In the genomic region with DNA sequence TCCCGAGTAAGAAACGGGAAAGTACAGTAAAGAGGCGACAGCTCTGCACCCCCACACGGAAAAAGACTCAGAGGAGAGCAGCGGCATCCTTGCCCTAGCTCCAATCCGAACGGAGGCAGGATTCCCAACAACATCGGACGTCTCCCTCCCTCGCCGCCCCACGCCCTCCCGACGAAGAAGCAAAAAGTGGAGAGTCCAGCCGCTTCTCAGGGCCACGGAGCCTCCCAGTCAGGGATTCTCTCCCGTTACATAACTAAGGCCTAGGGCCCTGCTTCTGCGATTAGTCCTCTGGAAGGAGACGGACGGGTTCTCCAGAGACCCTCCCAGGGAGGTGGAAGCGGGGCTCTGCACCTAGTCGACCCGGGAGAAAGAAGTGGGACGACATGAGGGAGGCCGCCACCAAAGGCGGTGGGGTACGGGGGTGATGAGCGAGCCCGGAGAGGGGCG, we compare ENCODE assay signal across 8 cellular contexts. TPM values are rescaled to one million over a fixed set of nuclear protein-coding genes. Genes with fewer than 3 reads are reported as not detected.
DNase-seq lines count a peak whose midpoint lies in the region; ATAC-seq and TF ChIP-seq lines count a peak whose summit lies in the region.

No MANE protein-coding gene starts in this region.

- peaks cover 24% of the 10 kb centered on the region for H3K4me1 ChIP-seq in KMS-11 (ENCODE audit: low read depth, poor library complexity, severe bottlenecking)

- peak overlapping the region; percentile 84 for H3K4me3 Mint-ChIP-seq in natural killer cell treated with Interleukin-12 subunit alpha and Interleukin-12 subunit beta and Interleukin-15 and Interleukin-18, amount 100 ng/mL, for 72 hours

- H3K36me3 ChIP-seq in KMS-11 (ENCODE audit: insufficient read depth) = no peaks in the 10 kb centered on the region

- no peaks in the 10 kb centered on the region for H3K27me3 Mint-ChIP-seq in natural killer cell treated with Interleukin-12 subunit alpha and Interleukin-12 subunit beta and Interleukin-15 and Interleukin-18, amount 100 ng/mL, for 72 hours

- H3K9ac ChIP-seq in KMS-11 = peak overlapping the region; percentile 64

- H3K9me3 Mint-ChIP-seq in natural killer cell treated with Interleukin-12 subunit alpha and Interleukin-12 subunit beta and Interleukin-15 and Interleukin-18, amount 100 ng/mL, for 72 hours = no peaks in the 10 kb centered on the region

- no peaks in the 10 kb centered on the region for H3K27me3 ChIP-seq in KMS-11 (ENCODE audit: insufficient read depth, low read depth)

- peak; percentile 64 to 66 for ATAC-seq in natural killer cell treated with Interleukin-12 subunit alpha and Interleukin-12 subunit beta and Interleukin-15 and Interleukin-18, amount 100 ng/mL, for 72 hours

- no peak for TF ChIP-seq CTCF in KMS-11 (conservative IDR thresholded peaks at IDR 0.05; ENCODE audit: low read depth, low read length)
- TF ChIP-seq CTCF in fibroblast of pulmonary artery (IDR thresholded peaks at IDR 0.05; ENCODE audit: low read length, missing control alignments) = no peak

- DNase-seq in activated CD4-positive, alpha-beta T cell treated with anti-CD3 and anti-CD28 coated beads, Interleukin-2, amount 50 U/mL, for 1 hour = peak; percentile 20
- no peak for DNase-seq in activated CD4-positive, alpha-beta T cell treated with anti-CD3 and anti-CD28 coated beads, Interleukin-2, amount 50 U/mL, for 4 hours
- DNase-seq in H4 (ENCODE audit: low spot score) (peak; percentile 10), fibroblast of pulmonary artery (ENCODE audit: low read depth) (peak; percentile 58), GF-D8 (lab: John Stamatoyannopoulos, UW) (no peak)
- DNase-seq in activated CD8-positive, alpha-beta memory T cell treated with anti-CD3 and anti-CD28 coated beads, Interleukin-2, amount 50 U/mL, for 48 hours = peak; percentile 69
- DNase-seq in natural killer cell treated with Interleukin-12 subunit alpha and Interleukin-12 subunit beta and Interleukin-15 and Interleukin-18, amount 100 ng/mL, for 72 hours (ENCODE audit: low spot score) = no peak

- H2AFZ ChIP-seq in KMS-11 (ENCODE audit: low read depth) = peak overlapping the region; percentile 87

- 0 out of 2 replicates have a peak, but pooled peaks cover 5% of the 10 kb centered on the region for H4K20me1 ChIP-seq in KMS-11 (ENCODE audit: insufficient read depth)

- peak overlapping the region; percentile 65 for H3K4me2 ChIP-seq in KMS-11

- H3K27ac ChIP-seq in KMS-11 = peak overlapping the region; percentile 47

- H3K36me3 Mint-ChIP-seq in natural killer cell treated with Interleukin-12 subunit alpha and Interleukin-12 subunit beta and Interleukin-15 and Interleukin-18, amount 100 ng/mL, for 72 hours = no peaks in the 10 kb centered on the region

- H3K79me2 ChIP-seq in KMS-11 (ENCODE audit: insufficient read depth, low read depth) = peaks cover 53% of the 10 kb centered on the region

- H3K4me1 Mint-ChIP-seq in natural killer cell treated with Interleukin-12 subunit alpha and Interleukin-12 subunit beta and Interleukin-15 and Interleukin-18, amount 100 ng/mL, for 72 hours (ENCODE audit: low read depth in 2 of 2) = peaks cover 18% of the 10 kb centered on the region in 2 donors

- peak overlapping the region; percentile 70 for H3K4me3 ChIP-seq in KMS-11 (IDR thresholded peaks at IDR 0.05; ENCODE audit: insufficient read depth, low read depth, low read length)
- peak overlapping the region; percentile 97 for H3K4me3 ChIP-seq in fibroblast of pulmonary artery (replicated peaks; ENCODE audit: low read depth, low read length)

- H3K27ac Mint-ChIP-seq in natural killer cell treated with Interleukin-12 subunit alpha and Interleukin-12 subunit beta and Interleukin-15 and Interleukin-18, amount 100 ng/mL, for 72 hours = peak overlapping the region; percentile 75 to 98

RNA-seq across cellular contexts. Expression of a gene that starts 0.6 kb away (rescaled TPM):
- 200 and 214 TPM in 2 replicates for total RNA-seq in H4 (2014; rRNA removed; shearing (Covaris generic))
- total RNA-seq in natural killer cell treated with Interleukin-12 subunit alpha and Interleukin-12 subunit beta and Interleukin-15 and Interleukin-18, amount 100 ng/mL, for 72 hours = 10 to 100 TPM; 92.0 to 94.1 TPM

RNA-seq across cellular contexts. Expression of a gene that starts 27.8 kb away (rescaled TPM):
- total RNA-seq in H4 (2014; rRNA removed; shearing (Covaris generic)) = 75.6 and 84.7 TPM in 2 replicates
- 100 to 1,000 TPM; 136 to 278 TPM for total RNA-seq in natural killer cell treated with Interleukin-12 subunit alpha and Interleukin-12 subunit beta and Interleukin-15 and Interleukin-18, amount 100 ng/mL, for 72 hours

Comparison
In these comparisons a context has a peak if more than half of its experiments do, and no peak if none do; other contexts are left out.
1. DNase-seq: peak in activated CD4-positive, alpha-beta T cell treated with anti-CD3 and anti-CD28 coated beads, Interleukin-2, amount 50 U/mL, for 1 hour (single experiment), H4 (single experiment), activated CD8-positive, alpha-beta memory T cell treated with anti-CD3 and anti-CD28 coated beads, Interleukin-2, amount 50 U/mL, for 48 hours (single experiment) and fibroblast of pulmonary artery (single experiment); none in activated CD4-positive, alpha-beta T cell treated with anti-CD3 and anti-CD28 coated beads, Interleukin-2, amount 50 U/mL, for 4 hours (0 of 2), natural killer cell treated with Interleukin-12 subunit alpha and Interleukin-12 subunit beta and Interleukin-15 and Interleukin-18, amount 100 ng/mL, for 72 hours (single experiment) and GF-D8 (single experiment).